Comparison of ENCODE assay signal across 8 cellular contexts in genomic region chrX:39859991-39860861, GRCh38.
DNase-seq lines count a peak whose midpoint lies in the region; ATAC-seq, FAIRE-seq and TF ChIP-seq lines count a peak whose summit lies in the region.

No MANE protein-coding gene starts in this region.

- H3K36me3 ChIP-seq in H7 (replicated peaks; ENCODE audit: control insufficient read depth, insufficient read depth, low read length) = no peaks in the 10 kb centered on the region
- H3K36me3 ChIP-seq in MM.1S (replicated peaks; ENCODE audit: insufficient read depth, low read length) = no peaks in the 10 kb centered on the region
- no peaks in the 10 kb centered on the region for H3K36me3 ChIP-seq in small intestine (ENCODE audit: control insufficient read depth in 2 of 2, insufficient read depth in 2 of 2, low read length in 2 of 2)

- H3K4me3 Mint-ChIP-seq in activated B cell treated with CpG ODN at 0.5 μM for 24 hours = no peak overlapping the region

- no peaks in the 10 kb centered on the region for H3K27me3 Mint-ChIP-seq in activated B cell treated with CpG ODN at 0.5 μM for 24 hours

- POLR2A ChIA-PET in activated B cell treated with CpG ODN at 0.5 μM for 24 hours (lab: Charles Lee) = interaction anchor here (0.6 to 1.0 kb wide), 2 partner anchors 316 to 1473 kb away, joined by 3 to 6 read pairs; no protein-coding TSS in a partner anchor

- no peaks in the 10 kb centered on the region for H3K9me3 Mint-ChIP-seq in activated B cell treated with CpG ODN at 0.5 μM for 24 hours

- H3F3A ChIP-seq in MM.1S (ENCODE audit: insufficient read depth, low read length) = peaks cover 11% of the 10 kb centered on the region

- no peaks in the 10 kb centered on the region for H3K79me2 ChIP-seq in MM.1S (ENCODE audit: low read length)

- CTCF ChIA-PET in activated B cell treated with CpG ODN at 0.5 μM for 24 hours (lab: Charles Lee) = no interaction called here

- peaks cover 33% of the 10 kb centered on the region for H3K4me1 Mint-ChIP-seq in activated B cell treated with CpG ODN at 0.5 μM for 24 hours

- FAIRE-seq in small intestine (lab: Jason Lieb, UNC) = no peak

- peak overlapping the region; percentile 59 for H3K9ac ChIP-seq in MM.1S (ENCODE audit: low read length)

- peak; percentile 53 for ATAC-seq in activated B cell treated with CpG ODN at 0.5 μM for 24 hours (ENCODE audit: low read depth)

- H4K20me1 ChIP-seq in MM.1S (ENCODE audit: insufficient read depth, low read length) = no peaks in the 10 kb centered on the region

- in situ Hi-C loops in GM13976 (cut with MboI; ENCODE audit: low sequenced_read_pairs, unreplicated experiment) = no loop called here

- no peaks in the 10 kb centered on the region for H3K9me2 ChIP-seq in MM.1S (replicated peaks; ENCODE audit: insufficient read depth, low read length)

- peaks cover 23% of the 10 kb centered on the region for H3K4me1 ChIP-seq in MM.1S (ENCODE audit: low read length)
- no peaks in the 10 kb centered on the region for H3K4me1 ChIP-seq in small intestine (ENCODE audit: control insufficient read depth in 2 of 2, insufficient read depth in 1 of 2, low read depth in 1 of 2, low read length in 1 of 2)

- no peaks in the 10 kb centered on the region for H3K36me3 Mint-ChIP-seq in activated B cell treated with CpG ODN at 0.5 μM for 24 hours (ENCODE audit: low read depth)

- peak overlapping the region; percentile 24; the same call in 1 of the 2 replicates for H2AFZ ChIP-seq in MM.1S (ENCODE audit: low read length)

- H3K4me3 ChIP-seq in H7 (ENCODE audit: insufficient read depth, low read depth, low read length) (no peak overlapping the region), MM.1S (ENCODE audit: low read length) (no peak overlapping the region), small intestine (ENCODE audit: low read depth in 1 of 2, low read length in 2 of 2) (no peak overlapping the region)

- no peaks in the 10 kb centered on the region for H3K27me3 ChIP-seq in H7 (ENCODE audit: control insufficient read depth, insufficient read depth, low read length)
- H3K27me3 ChIP-seq in MM.1S (replicated peaks; ENCODE audit: insufficient read depth, low read length) = no peaks in the 10 kb centered on the region
- H3K27me3 ChIP-seq in small intestine (ENCODE audit: control insufficient read depth in 2 of 2, insufficient read depth in 2 of 2, low read length in 2 of 2) = no peaks in the 10 kb centered on the region

- no peaks in the 10 kb centered on the region for H3K9me3 ChIP-seq in MM.1S (replicated peaks; ENCODE audit: insufficient read depth, low read length)
- no peaks in the 10 kb centered on the region for H3K9me3 ChIP-seq in small intestine (ENCODE audit: control insufficient read depth, low read depth)

- H3K27ac ChIP-seq in MM.1S (ENCODE audit: low read length) (peak overlapping the region; percentile 94), small intestine (ENCODE audit: low read depth in 1 of 2, low read length in 1 of 2) (peak overlapping the region in 1 of 2 donors; percentile 54)

- H3K27ac Mint-ChIP-seq in activated B cell treated with CpG ODN at 0.5 μM for 24 hours = peak overlapping the region; percentile 50

- H3K4me2 ChIP-seq in MM.1S (ENCODE audit: low read depth, low read length) = peak overlapping the region; percentile 37

- intact Hi-C loops in activated B cell treated with CpG ODN at 0.5 μM for 24 hours (cut with micrococcal nuclease) = loop anchor here (5.0 kb wide), 1 partner anchor 1472 kb away; the partner anchor contains the start of gene DDX3X

- DNase-seq in GM13976 (ENCODE audit: low spot score) = peak; percentile 74
- DNase-seq in H7 = peak; percentile 79
- peak; percentile 80 for DNase-seq in MM.1S
- peak; percentile 37 for DNase-seq in activated B cell treated with CpG ODN at 0.5 μM for 24 hours
- DNase-seq in dermis blood vessel endothelial cell = peak; percentile 88
- DNase-seq in small intestine = peak; percentile 1
- DNase-seq in medulla oblongata (ENCODE audit: extremely low spot score) = no peak
- no peak for DNase-seq in NCI-H1105 treated with DMSO at 0.1 percent for 48 hours (lab: John Stamatoyannopoulos, UW)

- TF ChIP-seq CTCF in GM13976 (IDR thresholded peaks at IDR 0.05; ENCODE audit: borderline replicate concordance, control extremely low read depth, extremely low read depth, insufficient read depth, missing control alignments) = no peak
- no peak for TF ChIP-seq CTCF in MM.1S (IDR thresholded peaks at IDR 0.05; ENCODE audit: low read length)
- no peak for TF ChIP-seq CTCF in activated B cell treated with CpG ODN at 0.5 μM for 24 hours (IDR thresholded peaks at IDR 0.05)

- 36 to 40% (median 39%) methylated on average over 13 of the region's 13 CpGs for WGBS in small intestine, 3 donors

Comparison
In these comparisons a context has a peak if more than half of its experiments do, and no peak if none do; other contexts are left out.
1. DNase-seq: peak in GM13976 (single experiment), H7 (single experiment), MM.1S (single experiment), activated B cell treated with CpG ODN at 0.5 μM for 24 hours (single experiment), dermis blood vessel endothelial cell (single experiment) and small intestine (single experiment); none in medulla oblongata (single experiment) and NCI-H1105 treated with DMSO at 0.1 percent for 48 hours (single experiment).